ENCODE assay signal across 40 cellular contexts in genomic region chr19:14798760-14799159, GRCh38. TPM values are rescaled to one million over a fixed set of nuclear protein-coding genes. Genes with fewer than 3 reads are reported as not detected.
"Had no signal": no experiment of that assay in that cellular context is flagged by ENCODE, and none has a peak within 500 bp of the region (broad histone marks: within the 10 kb centered on the region; RNA-seq: fewer than 3 reads in every experiment).

No MANE protein-coding gene starts in this region.

- H3K27ac ChIP-seq: adrenal gland, body of pancreas, brain microvascular endothelial cell, breast epithelium, WERI-Rb-1 had no signal

- H3K9me3 Mint-ChIP-seq: activated CD4-positive, alpha-beta memory T cell treated with anti-CD3 and anti-CD28 coated beads, Interleukin-2, amount 10 ng/mL, durations not matched to agents 7 days and 5 days; activated CD4-positive, alpha-beta T cell treated with anti-CD3 and anti-CD28 coated beads, Interleukin-2, amount 10 ng/mL, durations not matched to agents 7 days and 5 days; activated naive CD4-positive, alpha-beta T cell treated with anti-CD3 and anti-CD28 coated beads for 36 hours; activated naive CD8-positive, alpha-beta T cell treated with anti-CD3 and anti-CD28 coated beads for 36 hours; activated T-cell treated with anti-CD3 and anti-CD28 coated beads, Interleukin-2, amount 50 U/mL, for 24 hours; activated T-helper 1 cell treated with anti-CD3 and anti-CD28 coated beads, Interleukin-12 subunit alpha, Interleukin-12 subunit beta, Interleukin-2, Interleukin-4 antibody, amounts not matched to agents 30 ng/mL and 10 ng/mL and 1 ng/mL, durations not matched to agents 14 hours and 24 hours and 36 hours; activated T-helper 17 cell treated with anti-CD3 and anti-CD28 coated beads, Interleukin-2, amount 50 U/mL, for 72 hours; T-helper 1 cell treated with Interleukin-12 subunit alpha and Interleukin-12 subunit beta and Interleukin-4 antibody, amounts not matched to agents 30 μg/mL and 1 μg/mL, for 36 hours; T-helper 2 cell treated with Interferon-gamma antibody and Interleukin-4, amounts not matched to agents 5 μg/mL and 100 μg/mL, for 36 hours; WTC11 had no signal

- FAIRE-seq: astrocyte had no signal

- H3K9me3 ChIP-seq: adrenal gland, body of pancreas, breast epithelium had no signal

- H3K4me1 Mint-ChIP-seq: activated CD4-positive, alpha-beta T cell treated with anti-CD3 and anti-CD28 coated beads for 36 hours; activated naive CD8-positive, alpha-beta T cell treated with anti-CD3 and anti-CD28 coated beads for 36 hours; activated T-helper 17 cell treated with anti-CD3 and anti-CD28 coated beads, Interleukin-2, amount 50 U/mL, for 72 hours had no signal

- H3K36me3 Mint-ChIP-seq: activated CD8-positive, alpha-beta memory T cell treated with anti-CD3 and anti-CD28 coated beads, Interleukin-2, amount 10 ng/mL, durations not matched to agents 7 days and 5 days; activated naive CD4-positive, alpha-beta T cell treated with anti-CD3 and anti-CD28 coated beads, Interleukin-2, amount 50 U/mL, for 72 hours; activated naive CD8-positive, alpha-beta T cell treated with anti-CD3 and anti-CD28 coated beads for 36 hours; WTC11 had no signal

- H3K27me3 ChIP-seq: adrenal gland, body of pancreas, brain microvascular endothelial cell, breast epithelium had no signal

- H3K4me3 Mint-ChIP-seq: activated CD4-positive, alpha-beta memory T cell treated with anti-CD3 and anti-CD28 coated beads, Interleukin-2, amount 10 ng/mL, durations not matched to agents 7 days and 5 days; activated CD4-positive, alpha-beta T cell treated with anti-CD3 and anti-CD28 coated beads for 36 hours; activated CD4-positive, alpha-beta T cell treated with anti-CD3 and anti-CD28 coated beads, Interleukin-2, amount 10 ng/mL, durations not matched to agents 7 days and 5 days; activated CD8-positive, alpha-beta memory T cell treated with anti-CD3 and anti-CD28 coated beads, Interleukin-2, amount 10 ng/mL, durations not matched to agents 7 days and 5 days; activated CD8-positive, alpha-beta T cell treated with anti-CD3 and anti-CD28 coated beads, Interleukin-2, amount 10 ng/mL, durations not matched to agents 7 days and 5 days; activated naive CD4-positive, alpha-beta T cell treated with anti-CD3 and anti-CD28 coated beads for 36 hours; activated naive CD8-positive, alpha-beta T cell treated with anti-CD3 and anti-CD28 coated beads for 36 hours; activated T-cell treated with anti-CD3 and anti-CD28 coated beads, Interleukin-2, amount 50 U/mL, for 24 hours; activated T-cell treated with anti-CD3 and anti-CD28 coated beads, Interleukin-2, amount 50 U/mL, for 72 hours; activated T-helper 1 cell treated with anti-CD3 and anti-CD28 coated beads, Interleukin-12 subunit alpha, Interleukin-12 subunit beta, Interleukin-2, Interleukin-4 antibody, amounts not matched to agents 30 ng/mL and 10 ng/mL and 1 ng/mL, durations not matched to agents 14 hours and 24 hours and 36 hours; activated T-helper 17 cell treated with anti-CD3 and anti-CD28 coated beads, Interleukin-2, amount 50 U/mL, for 72 hours; T-helper 1 cell treated with Interleukin-12 subunit alpha and Interleukin-12 subunit beta and Interleukin-4 antibody, amounts not matched to agents 30 μg/mL and 1 μg/mL, for 36 hours; T-helper 2 cell treated with Interferon-gamma antibody and Interleukin-4, amounts not matched to agents 5 μg/mL and 100 μg/mL, for 36 hours; WTC11 had no signal

- DNase-seq: activated CD4-positive, alpha-beta memory T cell treated with anti-CD3 and anti-CD28 coated beads, Interleukin-2, amount 10 ng/mL, durations not matched to agents 7 days and 5 days; activated CD4-positive, alpha-beta T cell treated with anti-CD3 and anti-CD28 coated beads for 1 hour; activated CD4-positive, alpha-beta T cell treated with anti-CD3 and anti-CD28 coated beads for 36 hours; activated CD4-positive, alpha-beta T cell treated with anti-CD3 and anti-CD28 coated beads for 48 hours; activated CD4-positive, alpha-beta T cell treated with anti-CD3 and anti-CD28 coated beads, Interleukin-2, amount 10 ng/mL, durations not matched to agents 7 days and 5 days; activated CD4-positive, alpha-beta T cell treated with anti-CD3 and anti-CD28 coated beads, Interleukin-2, amount 50 U/mL, for 48 hours; activated CD4-positive, CD25-positive, alpha-beta regulatory T cell; activated CD8-positive, alpha-beta memory T cell treated with anti-CD3 and anti-CD28 coated beads for 24 hours; activated CD8-positive, alpha-beta memory T cell treated with anti-CD3 and anti-CD28 coated beads, Interleukin-2, amount 10 ng/mL, durations not matched to agents 7 days and 5 days; activated CD8-positive, alpha-beta memory T cell treated with anti-CD3 and anti-CD28 coated beads, Interleukin-2, amount 50 U/mL, for 48 hours; activated CD8-positive, alpha-beta T cell treated with anti-CD3 and anti-CD28 coated beads, Interleukin-2, amount 10 ng/mL, durations not matched to agents 7 days and 5 days; activated effector memory CD4-positive, alpha-beta T cell treated with anti-CD3 and anti-CD28 coated beads, Interleukin-2, amount 50 U/mL, for 16 hours; activated gamma-delta T cell treated with Interleukin-2 at 50 U/mL for 16 hours; activated naive CD4-positive, alpha-beta T cell; activated naive CD4-positive, alpha-beta T cell treated with anti-CD3 and anti-CD28 coated beads for 36 hours; activated naive CD4-positive, alpha-beta T cell treated with anti-CD3 and anti-CD28 coated beads, Interleukin-2, amount 50 U/mL, for 16 hours; activated naive CD8-positive, alpha-beta T cell treated with anti-CD3 and anti-CD28 coated beads for 36 hours; activated T-cell treated with anti-CD3 and anti-CD28 coated beads, Interleukin-2, amount 50 U/mL, for 24 hours; activated T-cell treated with anti-CD3 and anti-CD28 coated beads, Interleukin-2, amount 50 U/mL, for 72 hours; adrenal gland; amniotic stem cell; aorta; body of pancreas; brain microvascular endothelial cell; central memory CD4-positive, alpha-beta T cell; T-helper 1 cell; T-helper 2 cell; T-helper 9 cell; WERI-Rb-1 had no signal

- H3K4me1 ChIP-seq: adrenal gland, body of pancreas, breast epithelium had no signal

- H3K4me3 ChIP-seq: adrenal gland, body of pancreas, breast epithelium had no signal

- H3K36me3 ChIP-seq: adrenal gland, brain microvascular endothelial cell, breast epithelium, WERI-Rb-1 had no signal

- ATAC-seq: activated CD4-positive, alpha-beta T cell treated with anti-CD3 and anti-CD28 coated beads for 36 hours; activated CD4-positive, CD25-positive, alpha-beta regulatory T cell treated with anti-CD3 and anti-CD28 coated beads, Interleukin-2, amount 50 U/mL, for 24 hours; activated CD8-positive, alpha-beta memory T cell treated with anti-CD3 and anti-CD28 coated beads, Interleukin-2, amount 10 ng/mL, durations not matched to agents 7 days and 5 days; activated CD8-positive, alpha-beta T cell treated with anti-CD3 and anti-CD28 coated beads, Interleukin-2, amount 10 ng/mL, durations not matched to agents 7 days and 5 days; activated naive CD4-positive, alpha-beta T cell treated with anti-CD3 and anti-CD28 coated beads, Interleukin-2, amount 50 U/mL, for 72 hours; activated T-cell treated with anti-CD3 and anti-CD28 coated beads, Interleukin-2, amount 50 U/mL, for 72 hours; activated T-helper 17 cell treated with anti-CD3 and anti-CD28 coated beads, Interleukin-2, amount 50 U/mL, for 72 hours; body of pancreas; WTC11 had no signal

RNA-seq across cellular contexts. Expression of gene OR7A5, which starts 36.2 kb away (rescaled TPM):
- total RNA-seq: activated CD4-positive, alpha-beta memory T cell treated with anti-CD3 and anti-CD28 coated beads, Interleukin-2, amount 10 ng/mL, durations not matched to agents 7 days and 5 days; activated CD4-positive, alpha-beta T cell treated with anti-CD3 and anti-CD28 coated beads for 36 hours; activated CD4-positive, alpha-beta T cell treated with anti-CD3 and anti-CD28 coated beads, Interleukin-2, amount 10 ng/mL, durations not matched to agents 7 days and 5 days; activated CD8-positive, alpha-beta memory T cell treated with anti-CD3 and anti-CD28 coated beads, Interleukin-2, amount 10 ng/mL, durations not matched to agents 7 days and 5 days; activated CD8-positive, alpha-beta T cell treated with anti-CD3 and anti-CD28 coated beads, Interleukin-2, amount 10 ng/mL, durations not matched to agents 7 days and 5 days; activated naive CD4-positive, alpha-beta T cell treated with anti-CD3 and anti-CD28 coated beads for 36 hours; activated naive CD4-positive, alpha-beta T cell treated with anti-CD3 and anti-CD28 coated beads, Interleukin-2, amount 50 U/mL, for 72 hours; activated naive CD8-positive, alpha-beta T cell treated with anti-CD3 and anti-CD28 coated beads for 36 hours; activated T-cell treated with anti-CD3 and anti-CD28 coated beads, Interleukin-2, amount 50 U/mL, for 72 hours; activated T-helper 1 cell treated with anti-CD3 and anti-CD28 coated beads, Interleukin-12 subunit alpha, Interleukin-12 subunit beta, Interleukin-2, Interleukin-4 antibody, amounts not matched to agents 30 ng/mL and 10 ng/mL and 1 ng/mL, durations not matched to agents 14 hours and 24 hours and 36 hours; activated T-helper 17 cell treated with anti-CD3 and anti-CD28 coated beads, Interleukin-2, amount 50 U/mL, for 72 hours; aorta; astrocyte; body of pancreas; cardiac septum; cerebellum; WTC11 had no signal
- polyA plus RNA-seq: aorta had no signal

RNA-seq across cellular contexts. Expression of gene OR7C1, which starts 36.2 kb away (rescaled TPM):
- total RNA-seq: activated CD4-positive, alpha-beta memory T cell treated with anti-CD3 and anti-CD28 coated beads, Interleukin-2, amount 10 ng/mL, durations not matched to agents 7 days and 5 days; activated CD4-positive, alpha-beta T cell treated with anti-CD3 and anti-CD28 coated beads for 36 hours; activated CD4-positive, alpha-beta T cell treated with anti-CD3 and anti-CD28 coated beads, Interleukin-2, amount 10 ng/mL, durations not matched to agents 7 days and 5 days; activated CD8-positive, alpha-beta memory T cell treated with anti-CD3 and anti-CD28 coated beads, Interleukin-2, amount 10 ng/mL, durations not matched to agents 7 days and 5 days; activated CD8-positive, alpha-beta T cell treated with anti-CD3 and anti-CD28 coated beads, Interleukin-2, amount 10 ng/mL, durations not matched to agents 7 days and 5 days; activated naive CD4-positive, alpha-beta T cell treated with anti-CD3 and anti-CD28 coated beads for 36 hours; activated naive CD4-positive, alpha-beta T cell treated with anti-CD3 and anti-CD28 coated beads, Interleukin-2, amount 50 U/mL, for 72 hours; activated naive CD8-positive, alpha-beta T cell treated with anti-CD3 and anti-CD28 coated beads for 36 hours; activated T-cell treated with anti-CD3 and anti-CD28 coated beads, Interleukin-2, amount 50 U/mL, for 72 hours; activated T-helper 1 cell treated with anti-CD3 and anti-CD28 coated beads, Interleukin-12 subunit alpha, Interleukin-12 subunit beta, Interleukin-2, Interleukin-4 antibody, amounts not matched to agents 30 ng/mL and 10 ng/mL and 1 ng/mL, durations not matched to agents 14 hours and 24 hours and 36 hours; activated T-helper 17 cell treated with anti-CD3 and anti-CD28 coated beads, Interleukin-2, amount 50 U/mL, for 72 hours; aorta; astrocyte; body of pancreas; cerebellum; WTC11 had no signal

RNA-seq across cellular contexts. Expression of gene OR7A10, which starts 50.0 kb away (rescaled TPM):
- total RNA-seq: activated CD4-positive, alpha-beta memory T cell treated with anti-CD3 and anti-CD28 coated beads, Interleukin-2, amount 10 ng/mL, durations not matched to agents 7 days and 5 days; activated CD4-positive, alpha-beta T cell treated with anti-CD3 and anti-CD28 coated beads for 36 hours; activated CD4-positive, alpha-beta T cell treated with anti-CD3 and anti-CD28 coated beads, Interleukin-2, amount 10 ng/mL, durations not matched to agents 7 days and 5 days; activated CD8-positive, alpha-beta memory T cell treated with anti-CD3 and anti-CD28 coated beads, Interleukin-2, amount 10 ng/mL, durations not matched to agents 7 days and 5 days; activated CD8-positive, alpha-beta T cell treated with anti-CD3 and anti-CD28 coated beads, Interleukin-2, amount 10 ng/mL, durations not matched to agents 7 days and 5 days; activated naive CD4-positive, alpha-beta T cell treated with anti-CD3 and anti-CD28 coated beads for 36 hours; activated naive CD4-positive, alpha-beta T cell treated with anti-CD3 and anti-CD28 coated beads, Interleukin-2, amount 50 U/mL, for 72 hours; activated naive CD8-positive, alpha-beta T cell treated with anti-CD3 and anti-CD28 coated beads for 36 hours; activated T-cell treated with anti-CD3 and anti-CD28 coated beads, Interleukin-2, amount 50 U/mL, for 72 hours; activated T-helper 1 cell treated with anti-CD3 and anti-CD28 coated beads, Interleukin-12 subunit alpha, Interleukin-12 subunit beta, Interleukin-2, Interleukin-4 antibody, amounts not matched to agents 30 ng/mL and 10 ng/mL and 1 ng/mL, durations not matched to agents 14 hours and 24 hours and 36 hours; activated T-helper 17 cell treated with anti-CD3 and anti-CD28 coated beads, Interleukin-2, amount 50 U/mL, for 72 hours; adrenal gland; aorta; astrocyte; body of pancreas; breast epithelium; cardiac septum; cerebellum; WTC11 had no signal
- polyA plus RNA-seq: adrenal gland, aorta had no signal
